ENCODE assay signal across 1 cellular context in the genomic region with DNA sequence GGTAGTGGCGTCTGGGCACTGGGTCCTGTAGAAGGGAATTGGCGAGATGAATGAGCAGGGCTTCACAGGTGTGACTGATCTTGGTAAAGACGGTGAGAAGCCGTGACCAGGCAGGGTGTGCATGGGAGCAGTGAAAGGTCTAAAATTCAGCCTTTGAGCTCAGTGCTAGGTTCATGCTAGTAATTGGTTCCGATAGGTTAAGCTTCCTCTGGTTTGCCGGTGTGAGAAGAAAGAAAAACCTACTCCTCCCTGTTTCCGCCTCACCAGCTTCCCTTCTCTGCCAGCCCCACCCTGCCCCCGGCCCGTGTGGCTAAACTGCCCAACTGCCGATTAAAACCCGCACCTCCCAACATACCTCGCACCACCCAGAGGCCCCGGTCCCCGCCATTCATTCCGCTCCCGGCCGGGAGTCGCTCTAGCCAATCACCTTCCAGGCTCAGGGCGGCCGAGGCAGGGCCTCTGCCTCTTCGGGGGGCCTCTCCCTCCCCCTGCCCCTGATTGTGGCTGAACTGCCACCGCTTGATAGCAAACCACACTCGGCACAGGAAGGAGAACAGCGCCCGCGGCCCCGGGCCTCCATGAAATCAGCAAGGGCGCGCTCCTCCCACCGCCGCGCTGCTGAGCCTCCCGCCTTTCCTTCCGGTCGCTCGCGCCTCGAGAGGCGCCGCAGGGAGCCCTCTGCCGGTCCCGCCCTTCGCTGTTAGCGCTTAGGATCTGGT.
TF ChIP-seq lines count a peak whose summit lies in the region.

No MANE protein-coding gene starts in this region.

TF ChIP-seq in HepG2, 621 proteins besides CTCF, POLR2A, EP300 and RAD21 (continued from another document and continues in another):
- TF ChIP-seq, protein P1, sequence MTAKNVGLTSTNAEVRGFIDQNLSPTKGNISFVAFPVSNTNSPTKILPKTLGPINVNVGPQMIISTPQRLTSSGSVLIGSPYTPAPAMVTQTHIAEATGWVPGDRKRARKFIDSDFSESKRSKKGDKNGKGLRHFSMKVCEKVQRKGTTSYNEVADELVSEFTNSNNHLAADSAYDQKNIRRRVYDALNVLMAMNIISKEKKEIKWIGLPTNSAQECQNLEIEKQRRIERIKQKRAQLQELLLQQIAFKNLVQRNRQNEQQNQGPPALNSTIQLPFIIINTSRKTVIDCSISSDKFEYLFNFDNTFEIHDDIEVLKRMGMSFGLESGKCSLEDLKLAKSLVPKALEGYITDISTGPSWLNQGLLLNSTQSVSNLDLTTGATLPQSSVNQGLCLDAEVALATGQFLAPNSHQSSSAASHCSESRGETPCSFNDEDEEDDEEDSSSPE (CRISPR knock-in tag; IDR thresholded peaks at IDR 0.05), result peak; percentile 89
- TF ChIP-seq KDM4B (CRISPR knock-in tag; IDR thresholded peaks at IDR 0.05) (no peak), ZNF597 (CRISPR knock-in tag; IDR thresholded peaks at IDR 0.05) (no peak), MAX (IDR thresholded peaks at IDR 0.05) (peak; percentile 77), MXI1 (IDR thresholded peaks at IDR 0.05; ENCODE audit: borderline replicate concordance, low read depth, low read length) (no peak), ZNF292 (CRISPR knock-in tag; IDR thresholded peaks at IDR 0.05; ENCODE audit: borderline replicate concordance, low read depth) (peak; percentile 43; the same call in 1 of the 2 replicates), MAZ (IDR thresholded peaks at IDR 0.05; ENCODE audit: borderline replicate concordance, low read depth, low read length) (no peak), MAZ (CRISPR knock-in tag; IDR thresholded peaks at IDR 0.05; ENCODE audit: low read depth) (peak; percentile 74; the same call in 1 of the 2 replicates), BRD4 (CRISPR knock-in tag; IDR thresholded peaks at IDR 0.05) (peak; percentile 46; the same call in 1 of the 2 replicates), ZNF121 (CRISPR knock-in tag; IDR thresholded peaks at IDR 0.05) (no peak), POLR2G (IDR thresholded peaks at IDR 0.05; ENCODE audit: low read depth, low read length) (peak; percentile 86), ZKSCAN8 (CRISPR knock-in tag; IDR thresholded peaks at IDR 0.05; ENCODE audit: borderline replicate concordance) (peak; percentile 43; the same call in 1 of the 2 replicates), ZSCAN25 (CRISPR knock-in tag; IDR thresholded peaks at IDR 0.05) (0 out of 2 replicates have a peak, but pooled peaks have one; percentile 37), BCLAF1 (IDR thresholded peaks at IDR 0.05) (no peak), KAT2B (IDR thresholded peaks at IDR 0.05; ENCODE audit: borderline replicate concordance, low read depth, low read length) (no peak), ZNF781 (CRISPR knock-in tag; IDR thresholded peaks at IDR 0.05; ENCODE audit: borderline replicate concordance, not compliant biosample characterization) (peak; percentile 55), ZFP36L2 (CRISPR knock-in tag; IDR thresholded peaks at IDR 0.05) (no peak), DNMT1 (CRISPR knock-in tag; IDR thresholded peaks at IDR 0.05) (peak; percentile 70; the same call in 1 of the 2 replicates), MYC (CRISPR knock-in tag; IDR thresholded peaks at IDR 0.05; ENCODE audit: borderline replicate concordance) (0 out of 2 replicates have a peak, but pooled peaks have one; percentile 15), DMAP1 (CRISPR knock-in tag; IDR thresholded peaks at IDR 0.05) (peak; percentile 58), NFKB2 (CRISPR knock-in tag; IDR thresholded peaks at IDR 0.05; ENCODE audit: borderline replicate concordance) (peak; percentile 79), TAF1 (CRISPR knock-in tag; IDR thresholded peaks at IDR 0.05) (peak; percentile 60), HNRNPLL (IDR thresholded peaks at IDR 0.05; ENCODE audit: low read depth, low read length, poor library complexity, severe bottlenecking) (peak; percentile 26), ELF1 (CRISPR knock-in tag; IDR thresholded peaks at IDR 0.05) (peak; percentile 53), HMG20A (CRISPR knock-in tag; IDR thresholded peaks at IDR 0.05; ENCODE audit: borderline replicate concordance) (no peak), AKAP8 (CRISPR knock-in tag; IDR thresholded peaks at IDR 0.05) (no peak), ZNF850 (CRISPR knock-in tag; conservative IDR thresholded peaks at IDR 0.05) (no peak), MZF1 (CRISPR knock-in tag; IDR thresholded peaks at IDR 0.05; ENCODE audit: borderline replicate concordance) (no peak), ERF (CRISPR knock-in tag; IDR thresholded peaks at IDR 0.05) (peak; percentile 69; the same call in 1 of the 2 replicates), NONO (IDR thresholded peaks at IDR 0.05) (no peak), NONO (CRISPR knock-in tag; conservative IDR thresholded peaks at IDR 0.05) (no peak; the same call in 1 of the 2 replicates), ETV5 (CRISPR knock-in tag; IDR thresholded peaks at IDR 0.05; ENCODE audit: borderline replicate concordance) (peak; percentile 92), SOX13 (IDR thresholded peaks at IDR 0.05) (0 out of 2 replicates have a peak, but pooled peaks have one; percentile 12), SOX13 (CRISPR knock-in tag; conservative IDR thresholded peaks at IDR 0.05 in 1 of 2, IDR thresholded peaks at IDR 0.05 in 1 of 2) (no peak; a peak in 1 of 4 replicates), PHF21A (CRISPR knock-in tag; IDR thresholded peaks at IDR 0.05) (peak; percentile 29; the same call in 1 of the 2 replicates), TCF12 (IDR thresholded peaks at IDR 0.05) (no peak), TCF12 (CRISPR knock-in tag; IDR thresholded peaks at IDR 0.05) (0 out of 2 replicates have a peak, but pooled peaks have one; percentile 37), HOXA3 (CRISPR knock-in tag; IDR thresholded peaks at IDR 0.05) (peak; percentile 62), PCBP1 (IDR thresholded peaks at IDR 0.05; ENCODE audit: borderline replicate concordance, low read depth, low read length) (peak; percentile 55; the same call in 1 of the 2 replicates), ZNF333 (CRISPR knock-in tag; IDR thresholded peaks at IDR 0.05; ENCODE audit: borderline replicate concordance) (no peak), SYNCRIP (IDR thresholded peaks at IDR 0.05; ENCODE audit: insufficient read depth, low read depth, low read length) (no peak), E2F5 (CRISPR knock-in tag; conservative IDR thresholded peaks at IDR 0.05) (0 out of 2 replicates have a peak, but pooled peaks have one; percentile 21), SIX1 (CRISPR knock-in tag; IDR thresholded peaks at IDR 0.05; ENCODE audit: borderline replicate concordance) (no peak), PAXIP1 (CRISPR knock-in tag; conservative IDR thresholded peaks at IDR 0.05) (peak; percentile 39; the same call in 1 of the 2 replicates), ZNF432 (CRISPR knock-in tag; IDR thresholded peaks at IDR 0.05; ENCODE audit: borderline replicate concordance) (no peak), RARG (CRISPR knock-in tag; IDR thresholded peaks at IDR 0.05; ENCODE audit: low read depth) (no peak)
- TF ChIP-seq, protein P2, sequence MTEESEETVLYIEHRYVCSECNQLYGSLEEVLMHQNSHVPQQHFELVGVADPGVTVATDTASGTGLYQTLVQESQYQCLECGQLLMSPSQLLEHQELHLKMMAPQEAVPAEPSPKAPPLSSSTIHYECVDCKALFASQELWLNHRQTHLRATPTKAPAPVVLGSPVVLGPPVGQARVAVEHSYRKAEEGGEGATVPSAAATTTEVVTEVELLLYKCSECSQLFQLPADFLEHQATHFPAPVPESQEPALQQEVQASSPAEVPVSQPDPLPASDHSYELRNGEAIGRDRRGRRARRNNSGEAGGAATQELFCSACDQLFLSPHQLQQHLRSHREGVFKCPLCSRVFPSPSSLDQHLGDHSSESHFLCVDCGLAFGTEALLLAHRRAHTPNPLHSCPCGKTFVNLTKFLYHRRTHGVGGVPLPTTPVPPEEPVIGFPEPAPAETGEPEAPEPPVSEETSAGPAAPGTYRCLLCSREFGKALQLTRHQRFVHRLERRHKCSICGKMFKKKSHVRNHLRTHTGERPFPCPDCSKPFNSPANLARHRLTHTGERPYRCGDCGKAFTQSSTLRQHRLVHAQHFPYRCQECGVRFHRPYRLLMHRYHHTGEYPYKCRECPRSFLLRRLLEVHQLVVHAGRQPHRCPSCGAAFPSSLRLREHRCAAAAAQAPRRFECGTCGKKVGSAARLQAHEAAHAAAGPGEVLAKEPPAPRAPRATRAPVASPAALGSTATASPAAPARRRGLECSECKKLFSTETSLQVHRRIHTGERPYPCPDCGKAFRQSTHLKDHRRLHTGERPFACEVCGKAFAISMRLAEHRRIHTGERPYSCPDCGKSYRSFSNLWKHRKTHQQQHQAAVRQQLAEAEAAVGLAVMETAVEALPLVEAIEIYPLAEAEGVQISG (CRISPR knock-in tag; IDR thresholded peaks at IDR 0.05), result peak; percentile 90
- TF ChIP-seq, protein P3, sequence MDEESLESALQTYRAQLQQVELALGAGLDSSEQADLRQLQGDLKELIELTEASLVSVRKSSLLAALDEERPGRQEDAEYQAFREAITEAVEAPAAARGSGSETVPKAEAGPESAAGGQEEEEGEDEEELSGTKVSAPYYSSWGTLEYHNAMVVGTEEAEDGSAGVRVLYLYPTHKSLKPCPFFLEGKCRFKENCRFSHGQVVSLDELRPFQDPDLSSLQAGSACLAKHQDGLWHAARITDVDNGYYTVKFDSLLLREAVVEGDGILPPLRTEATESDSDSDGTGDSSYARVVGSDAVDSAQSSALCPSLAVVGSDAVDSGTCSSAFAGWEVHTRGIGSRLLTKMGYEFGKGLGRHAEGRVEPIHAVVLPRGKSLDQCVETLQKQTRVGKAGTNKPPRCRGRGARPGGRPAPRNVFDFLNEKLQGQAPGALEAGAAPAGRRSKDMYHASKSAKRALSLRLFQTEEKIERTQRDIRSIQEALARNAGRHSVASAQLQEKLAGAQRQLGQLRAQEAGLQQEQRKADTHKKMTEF (CRISPR knock-in tag; IDR thresholded peaks at IDR 0.05), result peak; percentile 75; the same call in 1 of the 2 replicates
